ENCODE assay signal across 8 cellular contexts in genomic region chr3:57227930-57228733, GRCh38. TPM values are rescaled to one million over a fixed set of nuclear protein-coding genes. Genes with fewer than 3 reads are reported as not detected.
DNase-seq lines count a peak whose midpoint lies in the region; ATAC-seq and TF ChIP-seq lines count a peak whose summit lies in the region.

No MANE protein-coding gene starts in this region.

- peaks cover 13% of the 10 kb centered on the region for H3K27me3 ChIP-seq in GM23338 (ENCODE audit: insufficient read depth)

- no peaks in the 10 kb centered on the region for H3K36me3 ChIP-seq in GM23338 (ENCODE audit: insufficient read depth)

- H3K27me3 Mint-ChIP-seq in GM23338 (ENCODE audit: insufficient read depth, low read depth, poor library complexity) = peaks cover 15% of the 10 kb centered on the region

- peaks cover 48% of the 10 kb centered on the region for H3K79me2 ChIP-seq in GM23338 (replicated peaks; ENCODE audit: insufficient read depth)

- peaks cover 5% of the 10 kb centered on the region; the same call in 1 of the 2 replicates for H3K4me1 ChIP-seq in GM23338 (ENCODE audit: insufficient read depth)

- TF ChIP-seq CTCF in GM23338 (conservative IDR thresholded peaks at IDR 0.05; ENCODE audit: low read depth in 2 of 2) = no peak

- ATAC-seq in GM23338 = peak; percentile 69
- no peak for ATAC-seq in GM21515 (IDR thresholded peaks at IDR 0.05; ENCODE audit: unreplicated experiment)

- H3K9me3 Mint-ChIP-seq in GM23338 = no peaks in the 10 kb centered on the region

- peaks cover 16% of the 10 kb centered on the region for H3K4me1 Mint-ChIP-seq in GM23338

- no peaks in the 10 kb centered on the region for H3F3A ChIP-seq in GM23338 (replicated peaks; ENCODE audit: low read depth)

- peak overlapping the region; percentile 65; the same call in 1 of the 2 replicates for H2AFZ ChIP-seq in GM23338

- H3K27ac Mint-ChIP-seq in GM23338 = no peak overlapping the region

- H3K4me3 Mint-ChIP-seq in GM23338 = peak overlapping the region; percentile 89

- H4K20me1 ChIP-seq in GM23338 (replicated peaks; ENCODE audit: insufficient read depth) = peaks cover 6% of the 10 kb centered on the region; the same call in 1 of the 2 replicates

- H3K27ac ChIP-seq in GM23338 (ENCODE audit: low read depth) (no peak overlapping the region), cingulate gyrus (ENCODE audit: low read depth, low read length) (peak overlapping the region; percentile 72)

- DNase-seq in GM23338 (ENCODE audit: low spot score) (peak; percentile 61), LoVo (ENCODE audit: low spot score) (peak; percentile 43), kidney glomerular epithelial cell (lab: John Stamatoyannopoulos, UW) (peak; percentile 33)
- peak; percentile 24 to 31 for DNase-seq in activated CD4-positive, alpha-beta T cell treated with anti-CD3 and anti-CD28 coated beads for 4 hours
- peak; percentile 60 for DNase-seq in stimulated activated CD4-positive, alpha-beta T cell treated with anti-CD3 and anti-CD28 coated beads, Interleukin-15, amount 100 ng/mL, for 24 hours

- H3K4me3 ChIP-seq in GM08714 (ENCODE audit: low read length) (peak overlapping the region; percentile 82), GM23338 (peak overlapping the region; percentile 91)

- no peaks in the 10 kb centered on the region for H3K9me2 ChIP-seq in GM23338 (ENCODE audit: insufficient read depth)

- H3K4me2 ChIP-seq in GM23338 = peak overlapping the region; percentile 95

- no peaks in the 10 kb centered on the region for H3K36me3 Mint-ChIP-seq in GM23338 (ENCODE audit: low read depth)

TF ChIP-seq in GM23338, 12 proteins besides CTCF, POLR2A, EP300 and RAD21:
- TF ChIP-seq CREB1 (CRISPR knock-in tag; IDR thresholded peaks at IDR 0.05; ENCODE audit: low read depth) = no peak
- TF ChIP-seq ZNF462 (CRISPR knock-in tag; IDR thresholded peaks at IDR 0.05) = no peak
- TF ChIP-seq EZH2phosphoT487 (IDR thresholded peaks at IDR 0.05; ENCODE audit: unreplicated experiment) = no peak
- no peak for TF ChIP-seq ZNF114 (CRISPR knock-in tag; IDR thresholded peaks at IDR 0.05)
- no peak for TF ChIP-seq ETS1 (IDR thresholded peaks at IDR 0.05)
- TF ChIP-seq POLR2AphosphoS5 (IDR thresholded peaks at IDR 0.05; ENCODE audit: low read depth) = peak; percentile 29; the same call in 1 of the 2 replicates
- no peak for TF ChIP-seq EZH2 (IDR thresholded peaks at IDR 0.05; ENCODE audit: low read depth, unreplicated experiment)
- TF ChIP-seq ZNF331 (CRISPR knock-in tag; IDR thresholded peaks at IDR 0.05; ENCODE audit: low read depth) = no peak

RNA-seq across cellular contexts. Expression of gene APPL1, which starts 0.6 kb away (rescaled TPM):
- 49.0 and 49.2 TPM in 2 replicates for total RNA-seq in GM23338 (2014; rRNA removed; shearing (Covaris generic))
- 110 and 125 TPM in 2 replicates for polyA plus RNA-seq in GM23338 (2016; fragmentation: Nextera tagmentation; extraction: Ambion mirVana)

RNA-seq across cellular contexts. Expression of gene HESX1, which starts 28.4 kb away (rescaled TPM):
- 11.9 and 21.1 TPM in 2 replicates for total RNA-seq in GM23338 (2014; rRNA removed; shearing (Covaris generic))
- polyA plus RNA-seq in GM23338 (2016; fragmentation: Nextera tagmentation; extraction: Ambion mirVana) = 55.6 and 56.7 TPM in 2 replicates
